In the genomic region with DNA sequence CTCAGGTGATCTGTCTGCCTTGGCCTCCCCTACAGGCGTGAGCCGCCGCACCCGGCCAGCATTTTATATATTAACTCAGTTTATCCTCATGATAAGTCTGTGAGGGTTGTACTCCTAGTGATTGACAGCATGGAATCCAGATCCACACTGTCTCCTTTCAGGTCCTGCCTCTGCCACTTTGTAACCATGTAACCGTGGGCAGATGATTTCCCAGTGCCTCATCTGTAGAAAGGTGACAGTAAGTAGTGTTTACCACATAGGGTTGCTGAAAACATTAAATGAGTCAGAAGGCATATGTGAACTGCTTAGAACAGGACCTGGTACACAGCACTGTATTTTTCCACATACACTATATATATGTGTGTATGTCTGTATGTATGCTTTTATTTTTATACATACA, we compare ENCODE assay signal across 8 cellular contexts. TPM values are rescaled to one million over a fixed set of nuclear protein-coding genes. Genes with fewer than 3 reads are reported as not detected.
A peak's percentile ranks its signal among the peaks of the same experiment; 100 is the strongest.
DNase-seq lines count a peak whose midpoint lies in the region; ATAC-seq, FAIRE-seq and TF ChIP-seq lines count a peak whose summit lies in the region.

No MANE protein-coding gene starts in this region.

- H3K4me2 ChIP-seq in endothelial cell of umbilical vein (ENCODE audit: insufficient read depth, low read length), result peak overlapping the region; percentile 93

- peak overlapping the region; percentile 92 for H3K27ac Mint-ChIP-seq in activated CD4-positive, alpha-beta T cell treated with anti-CD3 and anti-CD28 coated beads, Interleukin-2, amount 10 ng/mL, durations not matched to agents 24 days and 14 days

- H3K9me1 ChIP-seq in endothelial cell of umbilical vein (replicated peaks; ENCODE audit: control insufficient read depth, extremely low read depth, insufficient read depth, low read length), result no peaks in the 10 kb centered on the region

- H3K79me2 ChIP-seq in endothelial cell of umbilical vein (ENCODE audit: control insufficient read depth, insufficient read depth, low read length), result peaks cover 59% of the 10 kb centered on the region

- H2AFZ ChIP-seq in endothelial cell of umbilical vein (ENCODE audit: low read depth, low read length), result no peak overlapping the region

- no peak for TF ChIP-seq CTCF in RWPE1 (conservative IDR thresholded peaks at IDR 0.05; ENCODE audit: low read depth)
- TF ChIP-seq CTCF in endothelial cell of umbilical vein (IDR thresholded peaks at IDR 0.05; ENCODE audit: extremely low read depth in 1 of 2, insufficient read depth in 1 of 2, low read depth in 1 of 2, low read length in 2 of 2), result no peak

- H3K36me3 ChIP-seq in endothelial cell of umbilical vein (ENCODE audit: control insufficient read depth in 2 of 2, extremely low read depth in 1 of 2, insufficient read depth in 2 of 2, low read length in 2 of 2), result no peaks in the 10 kb centered on the region

- peaks cover 4% of the 10 kb centered on the region for H3K27me3 Mint-ChIP-seq in activated CD4-positive, alpha-beta T cell treated with anti-CD3 and anti-CD28 coated beads, Interleukin-2, amount 10 ng/mL, durations not matched to agents 24 days and 14 days

- H3K4me1 ChIP-seq in endothelial cell of umbilical vein (ENCODE audit: control insufficient read depth, extremely low read depth, insufficient read depth, low read length), result peaks cover 16% of the 10 kb centered on the region

- no peaks in the 10 kb centered on the region for H3K9me3 Mint-ChIP-seq in activated CD4-positive, alpha-beta T cell treated with anti-CD3 and anti-CD28 coated beads, Interleukin-2, amount 10 ng/mL, durations not matched to agents 24 days and 14 days

- DNase-seq in activated CD4-positive, alpha-beta T cell treated with anti-CD3 and anti-CD28 coated beads, Interleukin-2, amount 10 ng/mL, durations not matched to agents 24 days and 14 days, result peak; percentile 73
- no peak for DNase-seq in activated CD4-positive, alpha-beta T cell treated with anti-CD3 and anti-CD28 coated beads, Interleukin-2, amount 50 U/mL, for 1 hour
- no peak for DNase-seq in RWPE1 (ENCODE audit: low spot score)
- DNase-seq in endothelial cell of umbilical vein (ENCODE audit: low read depth, low spot score), result no peak
- no peak for DNase-seq in stimulated activated naive CD8-positive, alpha-beta T cell treated with anti-CD3 and anti-CD28 coated beads, Interleukin-15, Interleukin-2, amounts not matched to agents 100 U/mL and 50 U/mL, for 24 hours
- no peak for DNase-seq in hippocampal formation (lab: John Stamatoyannopoulos, UW)
- no peak for DNase-seq in OCI-M2 (lab: John Stamatoyannopoulos, UW; ENCODE audit: unreplicated experiment)

- no peak overlapping the region for H3K4me3 ChIP-seq in endothelial cell of umbilical vein (replicated peaks in 1 of 3; ENCODE audit: insufficient read depth in 1 of 3, low read depth in 1 of 3, low read length in 3 of 3)

- H3K27me3 ChIP-seq in endothelial cell of umbilical vein (ENCODE audit: control insufficient read depth in 2 of 2, insufficient read depth in 2 of 2, low read length in 2 of 2), result no peaks in the 10 kb centered on the region

- CTCF ChIA-PET in RWPE1 (lab: Yijun Ruan, JAX), result no interaction called here
- CTCF ChIA-PET in endothelial cell of umbilical vein (lab: Charles Lee), result interaction anchor here (2.4 kb wide), 1 partner anchor 16 kb away, joined by 7 read pairs; a partner anchor contains a TSS

- H3K9ac ChIP-seq in endothelial cell of umbilical vein (replicated peaks; ENCODE audit: extremely low read depth, insufficient read depth, low read length), result no peak overlapping the region

- POLR2A ChIA-PET in RWPE1 (lab: Yijun Ruan, JAX; ENCODE audit: low non-redundant PET), result no interaction called here
- POLR2A ChIA-PET in endothelial cell of umbilical vein (lab: Charles Lee), result no interaction called here

- TF ChIP-seq POLR2A in endothelial cell of umbilical vein (IDR thresholded peaks at IDR 0.05; ENCODE audit: low read depth, low read length), result no peak

- no TSS peak for BruUV-seq in endothelial cell of umbilical vein (replicated peaks; lab: Mats Ljungman, UMichigan)

- peak; percentile 30 for ATAC-seq in stimulated activated naive CD8-positive, alpha-beta T cell treated with anti-CD3 and anti-CD28 coated beads, Interleukin-15, Interleukin-2, amounts not matched to agents 100 U/mL and 50 U/mL, for 24 hours
- no peak for ATAC-seq in GM21515 (IDR thresholded peaks at IDR 0.05; ENCODE audit: unreplicated experiment)

- dilution Hi-C loops in endothelial cell of umbilical vein (cut with MboI; ENCODE audit: extremely low pct_ligation_motif_present, low sequenced_read_pairs), result no loop called here

- H3K27ac ChIP-seq in RWPE1 (peak overlapping the region; percentile 96), endothelial cell of umbilical vein (ENCODE audit: insufficient read depth, low read depth, low read length) (no peak overlapping the region)

- intact Hi-C loops in activated CD4-positive, alpha-beta T cell treated with anti-CD3 and anti-CD28 coated beads, Interleukin-2, amount 10 ng/mL, durations not matched to agents 24 days and 14 days (cut with micrococcal nuclease), result loop anchor here (1.0 to 10.0 kb wide), 6 partner anchors 40 to 205 kb away; a partner anchor contains a TSS
- intact Hi-C loops in endothelial cell of umbilical vein (cut with micrococcal nuclease), result no loop called here

- FAIRE-seq in endothelial cell of umbilical vein (lab: Jason Lieb, UNC), result no peak

- H3K9me3 ChIP-seq in endothelial cell of umbilical vein (replicated peaks; ENCODE audit: control insufficient read depth, insufficient read depth, low read length), result no peaks in the 10 kb centered on the region

- peak overlapping the region; percentile 87 for H3K4me3 Mint-ChIP-seq in activated CD4-positive, alpha-beta T cell treated with anti-CD3 and anti-CD28 coated beads, Interleukin-2, amount 10 ng/mL, durations not matched to agents 24 days and 14 days

- H4K20me1 ChIP-seq in endothelial cell of umbilical vein (replicated peaks; ENCODE audit: control insufficient read depth, extremely low read depth, insufficient read depth, low read length), result peaks cover 8% of the 10 kb centered on the region

- H3K36me3 Mint-ChIP-seq in activated CD4-positive, alpha-beta T cell treated with anti-CD3 and anti-CD28 coated beads, Interleukin-2, amount 10 ng/mL, durations not matched to agents 24 days and 14 days (ENCODE audit: low read depth), result peaks cover 11% of the 10 kb centered on the region

- H3K4me1 Mint-ChIP-seq in activated CD4-positive, alpha-beta T cell treated with anti-CD3 and anti-CD28 coated beads, Interleukin-2, amount 10 ng/mL, durations not matched to agents 24 days and 14 days, result peaks cover 36% of the 10 kb centered on the region

TF ChIP-seq in endothelial cell of umbilical vein, 7 proteins besides CTCF, POLR2A, EP300 and RAD21:
- no peak for TF ChIP-seq EZH2 (IDR thresholded peaks at IDR 0.05; ENCODE audit: borderline replicate concordance, low read depth, low read length, severe bottlenecking)
- TF ChIP-seq JUN (IDR thresholded peaks at IDR 0.05; ENCODE audit: borderline replicate concordance, insufficient read depth, insufficient read length, low read depth), result no peak
- TF ChIP-seq FOS (IDR thresholded peaks at IDR 0.05; ENCODE audit: borderline replicate concordance, insufficient read depth, low read length), result no peak
- no peak for TF ChIP-seq GATA2 (IDR thresholded peaks at IDR 0.05; ENCODE audit: insufficient read depth, insufficient read length, low read depth, low read length)
- TF ChIP-seq MYC (IDR thresholded peaks at IDR 0.05; ENCODE audit: low read depth, low read length), result no peak
- TF ChIP-seq, protein P1, sequence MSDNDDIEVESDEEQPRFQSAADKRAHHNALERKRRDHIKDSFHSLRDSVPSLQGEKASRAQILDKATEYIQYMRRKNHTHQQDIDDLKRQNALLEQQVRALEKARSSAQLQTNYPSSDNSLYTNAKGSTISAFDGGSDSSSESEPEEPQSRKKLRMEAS (IDR thresholded peaks at IDR 0.05; ENCODE audit: insufficient read depth, insufficient read length), result no peak
- no peak for TF ChIP-seq POLR2AphosphoS5 (IDR thresholded peaks at IDR 0.05; ENCODE audit: insufficient read depth, low read depth, low read length)

RNA-seq across cellular contexts. Expression of a gene that starts 2.4 kb away (rescaled TPM):
- total RNA-seq in activated CD4-positive, alpha-beta T cell treated with anti-CD3 and anti-CD28 coated beads, Interleukin-2, amount 10 ng/mL, durations not matched to agents 24 days and 14 days, result 53.2 and 56.8 TPM in 2 replicates
- 52.3 and 59.3 TPM in 2 replicates for total RNA-seq in endothelial cell of umbilical vein
- polyA plus RNA-seq in endothelial cell of umbilical vein, result 6.8 and 8.9 TPM in 2 replicates
- 13.6 and 17.8 TPM in 2 replicates for polyA plus RNA-seq in endothelial cell of umbilical vein (2011; cell fraction: cytosol; rRNA removed)
- 10.7 and 13.9 TPM in 2 replicates for polyA plus RNA-seq in endothelial cell of umbilical vein (2011; cell fraction: nucleus; rRNA removed)
- polyA plus RNA-seq in endothelial cell of umbilical vein (2012), result 49.6 and 51.6 TPM in 2 replicates
- 16.4 and 20.9 TPM in 2 replicates for polyA minus RNA-seq in endothelial cell of umbilical vein
- 25.2 TPM for polyA minus RNA-seq in endothelial cell of umbilical vein (2011; cell fraction: cytosol; rRNA and poly(A)+ RNA removed)
- 7.8 and 8.0 TPM in 2 replicates for polyA minus RNA-seq in endothelial cell of umbilical vein (2011; cell fraction: nucleus; rRNA and poly(A)+ RNA removed)

RNA-seq across cellular contexts. Expression of a gene that starts 15.4 kb away (rescaled TPM):
- 38.8 and 41.0 TPM in 2 replicates for total RNA-seq in activated CD4-positive, alpha-beta T cell treated with anti-CD3 and anti-CD28 coated beads, Interleukin-2, amount 10 ng/mL, durations not matched to agents 24 days and 14 days
- total RNA-seq in endothelial cell of umbilical vein, result 22.9 and 25.8 TPM in 2 replicates
- 15.0 and 18.5 TPM in 2 replicates for polyA plus RNA-seq in endothelial cell of umbilical vein
- 11.5 and 13.3 TPM in 2 replicates for polyA plus RNA-seq in endothelial cell of umbilical vein (2011; cell fraction: cytosol; rRNA removed)
- 36.6 and 41.5 TPM in 2 replicates for polyA plus RNA-seq in endothelial cell of umbilical vein (2011; cell fraction: nucleus; rRNA removed)
- 8.2 and 10.7 TPM in 2 replicates for polyA plus RNA-seq in endothelial cell of umbilical vein (2012)
- 25.8 and 26.2 TPM in 2 replicates for polyA minus RNA-seq in endothelial cell of umbilical vein
- 18.1 TPM for polyA minus RNA-seq in endothelial cell of umbilical vein (2011; cell fraction: cytosol; rRNA and poly(A)+ RNA removed)
- polyA minus RNA-seq in endothelial cell of umbilical vein (2011; cell fraction: nucleus; rRNA and poly(A)+ RNA removed), result 23.3 and 28.1 TPM in 2 replicates

RNA-seq across cellular contexts. Expression of a gene that starts 38.9 kb away (rescaled TPM):
- total RNA-seq in activated CD4-positive, alpha-beta T cell treated with anti-CD3 and anti-CD28 coated beads, Interleukin-2, amount 10 ng/mL, durations not matched to agents 24 days and 14 days, result 54.7 and 56.4 TPM in 2 replicates
- 60.3 and 71.2 TPM in 2 replicates for total RNA-seq in endothelial cell of umbilical vein
- 43.9 and 52.5 TPM in 2 replicates for polyA plus RNA-seq in endothelial cell of umbilical vein
- 49.2 and 56.8 TPM in 2 replicates for polyA plus RNA-seq in endothelial cell of umbilical vein (2011; cell fraction: cytosol; rRNA removed)
- polyA plus RNA-seq in endothelial cell of umbilical vein (2011; cell fraction: nucleus; rRNA removed), result 91.5 and 125 TPM in 2 replicates
- polyA plus RNA-seq in endothelial cell of umbilical vein (2012), result 22.3 and 37.0 TPM in 2 replicates
- polyA minus RNA-seq in endothelial cell of umbilical vein, result 104 and 112 TPM in 2 replicates
- polyA minus RNA-seq in endothelial cell of umbilical vein (2011; cell fraction: cytosol; rRNA and poly(A)+ RNA removed), result 30.7 TPM
- polyA minus RNA-seq in endothelial cell of umbilical vein (2011; cell fraction: nucleus; rRNA and poly(A)+ RNA removed), result 93.0 and 163 TPM in 2 replicates
